30 cellular contexts compared by ENCODE assay signal in the genomic region with DNA sequence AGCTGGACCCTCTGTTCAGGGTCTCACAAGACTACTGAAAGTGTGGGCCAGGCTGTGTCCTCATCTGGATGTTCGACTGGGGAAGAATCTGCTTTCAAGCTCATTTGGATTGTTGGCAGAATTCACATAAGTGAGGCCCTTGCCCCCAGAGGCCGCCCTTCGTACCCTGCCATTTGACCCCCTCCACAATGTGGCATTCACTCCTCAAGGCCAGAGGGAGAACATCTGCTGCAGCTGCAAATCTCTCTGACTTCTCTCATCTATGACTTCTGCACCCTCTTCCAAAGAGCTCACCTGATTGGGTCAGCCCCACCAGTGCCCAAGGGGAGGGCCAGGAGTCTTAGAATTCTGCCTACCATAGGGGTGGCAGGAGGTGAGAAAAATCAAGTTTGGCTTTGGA. TPM values are rescaled to one million over a fixed set of nuclear protein-coding genes. Genes with fewer than 3 reads are reported as not detected.
"Had no signal": no experiment of that assay in that cellular context is flagged by ENCODE, and none has a peak within 500 bp of the region (broad histone marks: within the 10 kb centered on the region; RNA-seq: fewer than 3 reads in every experiment).

No MANE protein-coding gene starts in this region.

- H3K27me3 ChIP-seq: heart right ventricle, ovary, spleen, tibial nerve had no signal

- H3K9me3 ChIP-seq: esophagus squamous epithelium, left lung, ovary, thoracic aorta, tibial nerve had no signal

- H3K36me3 ChIP-seq: esophagus squamous epithelium, heart right ventricle, left lung, ovary, spleen, thoracic aorta, tibial nerve had no signal

- H3K4me3 Mint-ChIP-seq: effector memory CD8-positive, alpha-beta T cell; naive thymus-derived CD4-positive, alpha-beta T cell; nephron; stimulated activated memory B cell treated with anti-CD40 and anti-IgM and Interleukin-4, amounts not matched to agents 10 μg/mL and 1 μg/mL and 100 μg/mL, for 72 hours; stimulated activated naive CD8-positive, alpha-beta T cell treated with anti-CD3 and anti-CD28 coated beads, Interleukin-15, Interleukin-2, amounts not matched to agents 100 ng/mL and 50 ng/mL, for 24 hours had no signal

- H3K27ac ChIP-seq: esophagus squamous epithelium, heart right ventricle, left lung, ovary, psoas muscle, skin epidermis, spleen, thoracic aorta, tibial nerve had no signal

- H3K4me3 ChIP-seq: esophagus squamous epithelium, heart right ventricle, left lung, ovary, psoas muscle, skin epidermis, spleen, thoracic aorta, tibial nerve had no signal

- DNase-seq: cortex of kidney; effector memory CD8-positive, alpha-beta T cell; erythroblast; esophagus squamous epithelium; foreskin melanocyte; glutamatergic neuron; heart right ventricle; hippocampal formation; left cardiac atrium; left lung; mesendoderm; midbrain; naive thymus-derived CD4-positive, alpha-beta T cell; nucleus accumbens; ovary; posterior cingulate gyrus; psoas muscle; right cardiac atrium; spleen; stimulated activated CD4-positive, alpha-beta T cell treated with anti-CD3 and anti-CD28 coated beads, Interleukin-4, amount 100 ng/mL, for 4 hours had no signal

- H3K36me3 Mint-ChIP-seq: stimulated activated memory B cell treated with anti-CD40 and anti-IgM and Interleukin-4, amounts not matched to agents 10 μg/mL and 1 μg/mL and 100 μg/mL, for 72 hours had no signal

- H3K27me3 Mint-ChIP-seq: stimulated activated naive CD8-positive, alpha-beta T cell treated with anti-CD3 and anti-CD28 coated beads, Interleukin-15, Interleukin-2, amounts not matched to agents 100 ng/mL and 50 ng/mL, for 24 hours had no signal

- H3K27ac Mint-ChIP-seq: nephron; stimulated activated memory B cell treated with anti-CD40 and anti-IgM and Interleukin-4, amounts not matched to agents 10 μg/mL and 1 μg/mL and 100 μg/mL, for 72 hours; stimulated activated naive CD8-positive, alpha-beta T cell treated with anti-CD3 and anti-CD28 coated beads, Interleukin-15, Interleukin-2, amounts not matched to agents 100 ng/mL and 50 ng/mL, for 24 hours had no signal

- ATAC-seq: effector memory CD8-positive, alpha-beta T cell; heart right ventricle; left cardiac atrium; left lung; naive thymus-derived CD4-positive, alpha-beta T cell; psoas muscle; right cardiac atrium; stimulated activated memory B cell treated with anti-CD40 and anti-IgM and Interleukin-4, amounts not matched to agents 10 μg/mL and 1 μg/mL and 100 μg/mL, for 72 hours had no signal

- H3K9me3 Mint-ChIP-seq: effector memory CD8-positive, alpha-beta T cell; naive thymus-derived CD4-positive, alpha-beta T cell; stimulated activated memory B cell treated with anti-CD40 and anti-IgM and Interleukin-4, amounts not matched to agents 10 μg/mL and 1 μg/mL and 100 μg/mL, for 72 hours; stimulated activated naive CD8-positive, alpha-beta T cell treated with anti-CD3 and anti-CD28 coated beads, Interleukin-15, Interleukin-2, amounts not matched to agents 100 ng/mL and 50 ng/mL, for 24 hours had no signal

RNA-seq across cellular contexts. Expression of gene DIPK1C, which starts 35.2 kb away (rescaled TPM):
- total RNA-seq: dermis microvascular lymphatic vessel endothelial cell; esophagus squamous epithelium; kidney epithelial cell; left lung; lung microvascular endothelial cell; naive thymus-derived CD4-positive, alpha-beta T cell; renal cortical epithelial cell; thoracic aorta had no signal

RNA-seq across cellular contexts. Expression of gene CNDP1, which starts 42.0 kb away (rescaled TPM):
- total RNA-seq: dermis microvascular lymphatic vessel endothelial cell, esophagus squamous epithelium, kidney epithelial cell, left cardiac atrium, left lung, lung microvascular endothelial cell, psoas muscle, right cardiac atrium, thoracic aorta had no signal
